Comparison of ENCODE assay signal across 1 cellular context in genomic region chr14:100025111-100025510, GRCh38.
TF ChIP-seq lines count a peak whose summit lies in the region.

No MANE protein-coding gene starts in this region.

TF ChIP-seq in HEK293, 187 proteins besides CTCF, POLR2A, EP300 and RAD21 (continued from another document and continues in another):
- TF ChIP-seq, protein P1, sequence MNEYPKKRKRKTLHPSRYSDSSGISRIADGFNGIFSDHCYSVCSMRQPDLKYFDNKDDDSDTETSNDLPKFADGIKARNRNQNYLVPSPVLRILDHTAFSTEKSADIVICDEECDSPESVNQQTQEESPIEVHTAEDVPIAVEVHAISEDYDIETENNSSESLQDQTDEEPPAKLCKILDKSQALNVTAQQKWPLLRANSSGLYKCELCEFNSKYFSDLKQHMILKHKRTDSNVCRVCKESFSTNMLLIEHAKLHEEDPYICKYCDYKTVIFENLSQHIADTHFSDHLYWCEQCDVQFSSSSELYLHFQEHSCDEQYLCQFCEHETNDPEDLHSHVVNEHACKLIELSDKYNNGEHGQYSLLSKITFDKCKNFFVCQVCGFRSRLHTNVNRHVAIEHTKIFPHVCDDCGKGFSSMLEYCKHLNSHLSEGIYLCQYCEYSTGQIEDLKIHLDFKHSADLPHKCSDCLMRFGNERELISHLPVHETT (tag by site-specific recombination; IDR thresholded peaks at IDR 0.05) = no peak
- TF ChIP-seq ZNF792 (tag by site-specific recombination; IDR thresholded peaks at IDR 0.05) (no peak), ZNF529 (tag by site-specific recombination; IDR thresholded peaks at IDR 0.05; ENCODE audit: insufficient replicate concordance) (no peak), ZNF2 (tag by site-specific recombination; IDR thresholded peaks at IDR 0.05) (no peak), ZNF560 (tag by site-specific recombination; IDR thresholded peaks at IDR 0.05; ENCODE audit: borderline replicate concordance) (no peak), ZNF221 (tag by site-specific recombination; IDR thresholded peaks at IDR 0.05; ENCODE audit: borderline replicate concordance) (no peak), PRDM1 (tag by site-specific recombination; IDR thresholded peaks at IDR 0.05) (0 out of 2 replicates have a peak, but pooled peaks have one; percentile 38), ZNF701 (tag by site-specific recombination; IDR thresholded peaks at IDR 0.05) (no peak), YY1 (tag by site-specific recombination; IDR thresholded peaks at IDR 0.05) (no peak), ZNF18 (tag by site-specific recombination; IDR thresholded peaks at IDR 0.05) (peak; percentile 54; the same call in 1 of the 2 replicates), ZNF518A (tag by site-specific recombination; conservative IDR thresholded peaks at IDR 0.05; ENCODE audit: low read depth) (no peak), ZNF223 (tag by site-specific recombination; IDR thresholded peaks at IDR 0.05) (no peak), ZNF10 (tag by site-specific recombination; IDR thresholded peaks at IDR 0.05) (no peak), GLI4 (tag by site-specific recombination; IDR thresholded peaks at IDR 0.05) (no peak), ZNF654 (tag by site-specific recombination; IDR thresholded peaks at IDR 0.05; ENCODE audit: low read depth) (peak; percentile 48), ZNF544 (tag by site-specific recombination; IDR thresholded peaks at IDR 0.05) (no peak), ZSCAN4 (tag by site-specific recombination; IDR thresholded peaks at IDR 0.05) (no peak), ZNF747 (tag by site-specific recombination; IDR thresholded peaks at IDR 0.05) (no peak), ZSCAN30 (tag by site-specific recombination; IDR thresholded peaks at IDR 0.05) (0 out of 2 replicates have a peak, but pooled peaks have one; percentile 14), ZFHX2 (tag by site-specific recombination; conservative IDR thresholded peaks at IDR 0.05) (peak; percentile 92), ZBTB17 (tag by site-specific recombination; IDR thresholded peaks at IDR 0.05) (0 out of 2 replicates have a peak, but pooled peaks have one; percentile 54), ZEB2 (tag by site-specific recombination; IDR thresholded peaks at IDR 0.05) (no peak), ZNF785 (tag by site-specific recombination; IDR thresholded peaks at IDR 0.05) (no peak), ZSCAN16 (tag by site-specific recombination; IDR thresholded peaks at IDR 0.05) (no peak), ZNF791 (tag by site-specific recombination; IDR thresholded peaks at IDR 0.05) (no peak), ZNF148 (tag by site-specific recombination; IDR thresholded peaks at IDR 0.05; ENCODE audit: borderline replicate concordance) (no peak), ZNF37A (tag by site-specific recombination; IDR thresholded peaks at IDR 0.05) (no peak), ZNF239 (tag by site-specific recombination; IDR thresholded peaks at IDR 0.05) (no peak)
- TF ChIP-seq, protein P2, sequence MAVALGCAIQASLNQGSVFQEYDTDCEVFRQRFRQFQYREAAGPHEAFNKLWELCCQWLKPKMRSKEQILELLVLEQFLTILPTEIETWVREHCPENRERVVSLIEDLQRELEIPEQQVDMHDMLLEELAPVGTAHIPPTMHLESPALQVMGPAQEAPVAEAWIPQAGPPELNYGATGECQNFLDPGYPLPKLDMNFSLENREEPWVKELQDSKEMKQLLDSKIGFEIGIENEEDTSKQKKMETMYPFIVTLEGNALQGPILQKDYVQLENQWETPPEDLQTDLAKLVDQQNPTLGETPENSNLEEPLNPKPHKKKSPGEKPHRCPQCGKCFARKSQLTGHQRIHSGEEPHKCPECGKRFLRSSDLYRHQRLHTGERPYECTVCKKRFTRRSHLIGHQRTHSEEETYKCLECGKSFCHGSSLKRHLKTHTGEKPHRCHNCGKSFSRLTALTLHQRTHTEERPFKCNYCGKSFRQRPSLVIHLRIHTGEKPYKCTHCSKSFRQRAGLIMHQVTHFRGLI (tag by site-specific recombination; IDR thresholded peaks at IDR 0.05) = no peak
- TF ChIP-seq, protein P3, sequence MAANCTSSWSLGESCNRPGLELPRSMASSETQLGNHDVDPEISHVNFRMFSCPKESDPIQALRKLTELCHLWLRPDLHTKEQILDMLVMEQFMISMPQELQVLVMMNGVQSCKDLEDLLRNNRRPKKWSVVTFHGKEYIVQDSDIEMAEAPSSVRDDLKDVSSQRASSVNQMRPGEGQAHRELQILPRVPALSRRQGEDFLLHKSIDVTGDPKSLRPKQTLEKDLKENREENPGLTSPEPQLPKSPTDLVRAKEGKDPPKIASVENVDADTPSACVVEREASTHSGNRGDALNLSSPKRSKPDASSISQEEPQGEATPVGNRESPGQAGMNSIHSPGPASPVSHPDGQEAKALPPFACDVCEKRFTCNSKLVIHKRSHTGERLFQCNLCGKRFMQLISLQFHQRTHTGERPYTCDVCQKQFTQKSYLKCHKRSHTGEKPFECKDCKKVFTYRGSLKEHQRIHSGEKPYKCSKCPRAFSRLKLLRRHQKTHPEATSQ (tag by site-specific recombination; IDR thresholded peaks at IDR 0.05) = no peak
- TF ChIP-seq, protein P4, sequence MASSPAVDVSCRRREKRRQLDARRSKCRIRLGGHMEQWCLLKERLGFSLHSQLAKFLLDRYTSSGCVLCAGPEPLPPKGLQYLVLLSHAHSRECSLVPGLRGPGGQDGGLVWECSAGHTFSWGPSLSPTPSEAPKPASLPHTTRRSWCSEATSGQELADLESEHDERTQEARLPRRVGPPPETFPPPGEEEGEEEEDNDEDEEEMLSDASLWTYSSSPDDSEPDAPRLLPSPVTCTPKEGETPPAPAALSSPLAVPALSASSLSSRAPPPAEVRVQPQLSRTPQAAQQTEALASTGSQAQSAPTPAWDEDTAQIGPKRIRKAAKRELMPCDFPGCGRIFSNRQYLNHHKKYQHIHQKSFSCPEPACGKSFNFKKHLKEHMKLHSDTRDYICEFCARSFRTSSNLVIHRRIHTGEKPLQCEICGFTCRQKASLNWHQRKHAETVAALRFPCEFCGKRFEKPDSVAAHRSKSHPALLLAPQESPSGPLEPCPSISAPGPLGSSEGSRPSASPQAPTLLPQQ (tag by site-specific recombination; IDR thresholded peaks at IDR 0.05) = no peak
- TF ChIP-seq, protein P5, sequence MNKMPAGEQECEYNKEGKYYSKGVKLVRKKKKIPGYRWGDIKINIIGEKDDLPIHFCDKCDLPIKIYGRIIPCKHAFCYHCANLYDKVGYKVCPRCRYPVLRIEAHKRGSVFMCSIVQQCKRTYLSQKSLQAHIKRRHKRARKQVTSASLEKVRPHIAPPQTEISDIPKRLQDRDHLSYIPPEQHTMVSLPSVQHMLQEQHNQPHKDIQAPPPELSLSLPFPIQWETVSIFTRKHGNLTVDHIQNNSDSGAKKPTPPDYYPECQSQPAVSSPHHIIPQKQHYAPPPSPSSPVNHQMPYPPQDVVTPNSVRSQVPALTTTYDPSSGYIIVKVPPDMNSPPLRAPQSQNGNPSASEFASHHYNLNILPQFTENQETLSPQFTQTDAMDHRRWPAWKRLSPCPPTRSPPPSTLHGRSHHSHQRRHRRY (tag by site-specific recombination; IDR thresholded peaks at IDR 0.05) = no peak
- TF ChIP-seq, protein P6, sequence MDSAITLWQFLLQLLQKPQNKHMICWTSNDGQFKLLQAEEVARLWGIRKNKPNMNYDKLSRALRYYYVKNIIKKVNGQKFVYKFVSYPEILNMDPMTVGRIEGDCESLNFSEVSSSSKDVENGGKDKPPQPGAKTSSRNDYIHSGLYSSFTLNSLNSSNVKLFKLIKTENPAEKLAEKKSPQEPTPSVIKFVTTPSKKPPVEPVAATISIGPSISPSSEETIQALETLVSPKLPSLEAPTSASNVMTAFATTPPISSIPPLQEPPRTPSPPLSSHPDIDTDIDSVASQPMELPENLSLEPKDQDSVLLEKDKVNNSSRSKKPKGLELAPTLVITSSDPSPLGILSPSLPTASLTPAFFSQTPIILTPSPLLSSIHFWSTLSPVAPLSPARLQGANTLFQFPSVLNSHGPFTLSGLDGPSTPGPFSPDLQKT (IDR thresholded peaks at IDR 0.05; ENCODE audit: borderline replicate concordance, low read depth, low read length) = no peak
- TF ChIP-seq, protein P7, sequence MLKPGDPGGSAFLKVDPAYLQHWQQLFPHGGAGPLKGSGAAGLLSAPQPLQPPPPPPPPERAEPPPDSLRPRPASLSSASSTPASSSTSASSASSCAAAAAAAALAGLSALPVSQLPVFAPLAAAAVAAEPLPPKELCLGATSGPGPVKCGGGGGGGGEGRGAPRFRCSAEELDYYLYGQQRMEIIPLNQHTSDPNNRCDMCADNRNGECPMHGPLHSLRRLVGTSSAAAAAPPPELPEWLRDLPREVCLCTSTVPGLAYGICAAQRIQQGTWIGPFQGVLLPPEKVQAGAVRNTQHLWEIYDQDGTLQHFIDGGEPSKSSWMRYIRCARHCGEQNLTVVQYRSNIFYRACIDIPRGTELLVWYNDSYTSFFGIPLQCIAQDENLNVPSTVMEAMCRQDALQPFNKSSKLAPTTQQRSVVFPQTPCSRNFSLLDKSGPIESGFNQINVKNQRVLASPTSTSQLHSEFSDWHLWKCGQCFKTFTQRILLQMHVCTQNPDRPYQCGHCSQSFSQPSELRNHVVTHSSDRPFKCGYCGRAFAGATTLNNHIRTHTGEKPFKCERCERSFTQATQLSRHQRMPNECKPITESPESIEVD (tag by site-specific recombination; IDR thresholded peaks at IDR 0.05) = no peak
- TF ChIP-seq, protein P8, sequence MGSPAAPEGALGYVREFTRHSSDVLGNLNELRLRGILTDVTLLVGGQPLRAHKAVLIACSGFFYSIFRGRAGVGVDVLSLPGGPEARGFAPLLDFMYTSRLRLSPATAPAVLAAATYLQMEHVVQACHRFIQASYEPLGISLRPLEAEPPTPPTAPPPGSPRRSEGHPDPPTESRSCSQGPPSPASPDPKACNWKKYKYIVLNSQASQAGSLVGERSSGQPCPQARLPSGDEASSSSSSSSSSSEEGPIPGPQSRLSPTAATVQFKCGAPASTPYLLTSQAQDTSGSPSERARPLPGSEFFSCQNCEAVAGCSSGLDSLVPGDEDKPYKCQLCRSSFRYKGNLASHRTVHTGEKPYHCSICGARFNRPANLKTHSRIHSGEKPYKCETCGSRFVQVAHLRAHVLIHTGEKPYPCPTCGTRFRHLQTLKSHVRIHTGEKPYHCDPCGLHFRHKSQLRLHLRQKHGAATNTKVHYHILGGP (tag by site-specific recombination; IDR thresholded peaks at IDR 0.05) = no peak
